13 cellular contexts compared by ENCODE assay signal in the genomic region with DNA sequence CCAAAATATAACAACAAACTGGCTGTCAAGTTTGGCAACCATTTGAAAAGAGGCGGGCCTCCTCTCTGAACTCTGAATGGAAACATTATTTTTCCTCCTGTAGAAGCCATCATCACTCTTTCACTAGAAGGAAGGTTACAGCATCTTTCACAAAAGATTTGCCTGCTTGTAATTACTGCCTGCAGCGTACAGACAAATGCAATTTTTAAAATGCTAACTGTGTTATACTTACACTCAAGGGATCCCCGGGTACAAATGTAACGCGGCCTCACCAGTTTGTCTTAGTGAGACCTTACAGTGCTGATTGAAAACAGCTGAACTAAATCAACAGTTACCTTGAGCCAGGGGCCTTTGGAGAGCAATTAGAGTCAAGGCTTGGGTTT.
DNase-seq lines count a peak whose midpoint lies in the region; ATAC-seq and TF ChIP-seq lines count a peak whose summit lies in the region.
"Had no signal": no experiment of that assay in that cellular context is flagged by ENCODE, and none has a peak within 500 bp of the region (broad histone marks: within the 10 kb centered on the region; RNA-seq: fewer than 3 reads in every experiment).

No MANE protein-coding gene starts in this region.

- H3K27me3 ChIP-seq in left lung (no peaks in the 10 kb centered on the region), thoracic aorta (replicated peaks; ENCODE audit: insufficient read depth) (no peaks in the 10 kb centered on the region)

- intact Hi-C loops in left lung (cut with DNase I): no loop called here

- H3K4me1 ChIP-seq in left lung (no peaks in the 10 kb centered on the region), thoracic aorta (ENCODE audit: control insufficient read depth in 1 of 2, low read depth in 2 of 2) (peaks cover 27 to 34% of the 10 kb centered on the region in 2 donors)

- H3K4me3 Mint-ChIP-seq in brain: no peak overlapping the region
- H3K4me3 Mint-ChIP-seq: activated B cell treated with CpG ODN at 0.5 μM for 24 hours; activated naive CD4-positive, alpha-beta T cell treated with anti-CD3 and anti-CD28 coated beads, Interleukin-2, amount 50 U/mL, for 24 hours; CD4-positive, alpha-beta T cell; IgD-negative memory B cell had no signal

- H3K36me3 ChIP-seq in left lung: no peaks in the 10 kb centered on the region
- no peaks in the 10 kb centered on the region for H3K36me3 ChIP-seq in thoracic aorta

- H3K4me1 Mint-ChIP-seq in brain: peaks cover 30% of the 10 kb centered on the region
- H3K4me1 Mint-ChIP-seq: activated B cell treated with CpG ODN at 0.5 μM for 24 hours; activated naive CD4-positive, alpha-beta T cell treated with anti-CD3 and anti-CD28 coated beads, Interleukin-2, amount 50 U/mL, for 24 hours had no signal

- H3K27me3 Mint-ChIP-seq in brain: peaks cover 12% of the 10 kb centered on the region
- H3K27me3 Mint-ChIP-seq: activated naive CD4-positive, alpha-beta T cell treated with anti-CD3 and anti-CD28 coated beads, Interleukin-2, amount 50 U/mL, for 24 hours; CD4-positive, alpha-beta T cell; IgD-negative memory B cell had no signal

- H3K4me3 ChIP-seq in left lung: no peak overlapping the region
- peak overlapping the region; percentile 24 for H3K4me3 ChIP-seq in thoracic aorta

- peak; percentile 35 for ATAC-seq in left lung
- ATAC-seq in thoracic aorta (ENCODE audit: insufficient number of reproducible peaks, low FRiP score, low read depth): no peak
- no peak for ATAC-seq in GM18520 (IDR thresholded peaks at IDR 0.05; ENCODE audit: unreplicated experiment)

- H3K9me3 Mint-ChIP-seq in brain: peaks cover 0 to 4% (median 0%) of the 10 kb centered on the region in 5 experiments
- H3K9me3 Mint-ChIP-seq: activated B cell treated with CpG ODN at 0.5 μM for 24 hours, IgD-negative memory B cell had no signal

- DNase-seq in NCI-H2081 (lab: John Stamatoyannopoulos, UW): peak; percentile 78 to 93
- DNase-seq in left lung: no peak
- no peak for DNase-seq in thoracic aorta (ENCODE audit: low spot score)
- no peak for DNase-seq in NCI-H1694 treated with DMSO at 0.1 percent for 48 hours (lab: John Stamatoyannopoulos, UW)
- no peak for DNase-seq in NCI-H748 (lab: John Stamatoyannopoulos, UW; ENCODE audit: unreplicated experiment)
- DNase-seq: activated B cell treated with CpG ODN at 0.5 μM for 24 hours; CD4-positive, alpha-beta T cell; NCI-H187; stimulated activated CD4-positive, alpha-beta T cell treated with anti-CD3 and anti-CD28 coated beads, Interleukin-2, amount 100 ng/mL, for 24 hours had no signal

- H3K27ac ChIP-seq in left lung (no peak overlapping the region), thoracic aorta (peak overlapping the region; percentile 25 to 57)

- peak overlapping the region in 3 of 5 experiments; percentile 60 to 74 (median 68) for H3K27ac Mint-ChIP-seq in brain
- H3K27ac Mint-ChIP-seq: activated B cell treated with CpG ODN at 0.5 μM for 24 hours; activated naive CD4-positive, alpha-beta T cell treated with anti-CD3 and anti-CD28 coated beads, Interleukin-2, amount 50 U/mL, for 24 hours; CD4-positive, alpha-beta T cell; IgD-negative memory B cell had no signal

- TF ChIP-seq CTCF in brain (conservative IDR thresholded peaks at IDR 0.05) (no peak), left lung (IDR thresholded peaks at IDR 0.05) (no peak), thoracic aorta (IDR thresholded peaks at IDR 0.05) (no peak)

- H3K36me3 Mint-ChIP-seq in brain: no peaks in the 10 kb centered on the region
- H3K36me3 Mint-ChIP-seq: activated naive CD4-positive, alpha-beta T cell treated with anti-CD3 and anti-CD28 coated beads, Interleukin-2, amount 50 U/mL, for 24 hours had no signal

- H3K9me3 ChIP-seq in left lung (no peaks in the 10 kb centered on the region), thoracic aorta (no peaks in the 10 kb centered on the region)

Comparison
In these comparisons a context has a peak if more than half of its experiments do, and no peak if none do; other contexts are left out.
1. DNase-seq: peak in NCI-H2081 (2 of 2); none in left lung (0 of 2), thoracic aorta (single experiment), NCI-H1694 treated with DMSO at 0.1 percent for 48 hours (single experiment) and NCI-H748 (single experiment).
2. H3K27ac ChIP-seq: peak in thoracic aorta (2 of 2); none in left lung (0 of 2).